In genomic region chr22:43208703-43209522, GRCh38 we compare ENCODE assay signal across 22 cellular contexts.
"Had no signal": no experiment of that assay in that cellular context is flagged by ENCODE, and none has a peak within 500 bp of the region (broad histone marks: within the 10 kb centered on the region; RNA-seq: fewer than 3 reads in every experiment).

No MANE protein-coding gene starts in this region.

- H3K9me3 ChIP-seq: colonic mucosa, esophagus muscularis mucosa, gastroesophageal sphincter, heart left ventricle, left lung had no signal

- H2AFZ ChIP-seq: hepatocyte had no signal

- H3K36me3 ChIP-seq: colonic mucosa, heart left ventricle, left lung had no signal

- H3K9me3 Mint-ChIP-seq: dendritic cell treated with granulocyte-macrophage colony-stimulating factor and Interleukin-4, amounts not matched to agents 40 ng/mL and 50 ng/mL, for 4 days; immature natural killer cell; memory B cell had no signal

- H3K27ac Mint-ChIP-seq: dendritic cell treated with granulocyte-macrophage colony-stimulating factor and Interleukin-4, amounts not matched to agents 40 ng/mL and 50 ng/mL, for 4 days; memory B cell had no signal

- H3K4me1 ChIP-seq: colonic mucosa, foreskin keratinocyte, gastroesophageal sphincter, left lung had no signal

- H3K27me3 ChIP-seq: colonic mucosa, esophagus muscularis mucosa, gastroesophageal sphincter, hepatocyte, left lung had no signal

- ATAC-seq: foreskin keratinocyte, gastroesophageal sphincter, heart left ventricle, left cardiac atrium, left lung, left ventricle myocardium superior had no signal

- H3K4me2 ChIP-seq: hepatocyte had no signal

- H3K79me2 ChIP-seq: hepatocyte had no signal

- H3K27ac ChIP-seq: colonic mucosa, esophagus muscularis mucosa, foreskin keratinocyte, gastroesophageal sphincter, heart left ventricle, hepatocyte, left lung had no signal

- DNase-seq: colonic mucosa; cortex of kidney; effector memory CD4-positive, alpha-beta T cell; foreskin keratinocyte; hypothalamus; immature natural killer cell; islet precursor cell; left cardiac atrium; left ventricle myocardium superior; mammary epithelial cell; mesendoderm; midbrain had no signal

- FAIRE-seq: endothelial cell of umbilical vein, frontal cortex had no signal

- H3K4me3 ChIP-seq: colonic mucosa, esophagus muscularis mucosa, gastroesophageal sphincter, heart left ventricle, hepatocyte, left lung, lung had no signal

- H3K36me3 Mint-ChIP-seq: immature natural killer cell, memory B cell had no signal

- H3K4me3 Mint-ChIP-seq: dendritic cell treated with granulocyte-macrophage colony-stimulating factor and Interleukin-4, amounts not matched to agents 40 ng/mL and 50 ng/mL, for 4 days; immature natural killer cell; memory B cell had no signal
